In genomic region chr6:95866732-95867131, GRCh38 we compare ENCODE assay signal across 10 cellular contexts.
A peak's percentile ranks its signal among the peaks of the same experiment; 100 is the strongest.
DNase-seq lines count a peak whose midpoint lies in the region; ATAC-seq and TF ChIP-seq lines count a peak whose summit lies in the region.
"Had no signal": no experiment of that assay in that cellular context is flagged by ENCODE, and none has a peak within 500 bp of the region (broad histone marks: within the 10 kb centered on the region; RNA-seq: fewer than 3 reads in every experiment).

No MANE protein-coding gene starts in this region.

- no peak overlapping the region for H3K4me3 Mint-ChIP-seq in nephron
- no peak overlapping the region for H3K4me3 Mint-ChIP-seq in stimulated activated naive CD8-positive, alpha-beta T cell treated with anti-CD3 and anti-CD28 coated beads, Interleukin-15, amount 100 ng/mL, for 72 hours
- H3K4me3 Mint-ChIP-seq: T-helper 17 cell had no signal

- H3K27me3 Mint-ChIP-seq in nephron (ENCODE audit: low read depth) = peaks cover 4% of the 10 kb centered on the region
- H3K27me3 Mint-ChIP-seq in stimulated activated naive CD8-positive, alpha-beta T cell treated with anti-CD3 and anti-CD28 coated beads, Interleukin-15, amount 100 ng/mL, for 72 hours = peaks cover 9% of the 10 kb centered on the region

- peak; percentile 33 to 57 (median 50) for TF ChIP-seq CTCF in nephron (IDR thresholded peaks at IDR 0.05; ENCODE audit: unreplicated experiment in 3 of 3)

- H3K27ac Mint-ChIP-seq in nephron = no peak overlapping the region
- no peak overlapping the region for H3K27ac Mint-ChIP-seq in stimulated activated naive CD8-positive, alpha-beta T cell treated with anti-CD3 and anti-CD28 coated beads, Interleukin-15, amount 100 ng/mL, for 72 hours
- H3K27ac Mint-ChIP-seq: T-helper 17 cell had no signal

- H3K9me3 Mint-ChIP-seq in nephron = no peaks in the 10 kb centered on the region
- no peaks in the 10 kb centered on the region for H3K9me3 Mint-ChIP-seq in stimulated activated naive CD8-positive, alpha-beta T cell treated with anti-CD3 and anti-CD28 coated beads, Interleukin-15, amount 100 ng/mL, for 72 hours

- peak; percentile 14 for DNase-seq in Jurkat, Clone E6-1 (ENCODE audit: low read depth, low spot score)
- DNase-seq in UCSD-AML1 (lab: John Stamatoyannopoulos, UW; ENCODE audit: unreplicated experiment) (peak; percentile 7), NCI-H510A (lab: John Stamatoyannopoulos, UW) (no peak), hepatic stellate cell (ENCODE audit: low spot score) (no peak)
- DNase-seq in stimulated activated naive CD8-positive, alpha-beta T cell treated with anti-CD3 and anti-CD28 coated beads, Interleukin-15, amount 100 ng/mL, for 72 hours = no peak
- DNase-seq in stimulated activated naive CD4-positive, alpha-beta T cell (lab: John Stamatoyannopoulos, UW) = no peak
- DNase-seq: GOT3, T-helper 17 cell had no signal

- H3K4me3 ChIP-seq in Jurkat, Clone E6-1 (ENCODE audit: low read length) = no peak overlapping the region

- no peaks in the 10 kb centered on the region for H3K4me1 Mint-ChIP-seq in nephron
- no peaks in the 10 kb centered on the region for H3K4me1 Mint-ChIP-seq in stimulated activated naive CD8-positive, alpha-beta T cell treated with anti-CD3 and anti-CD28 coated beads, Interleukin-15, amount 100 ng/mL, for 72 hours
- H3K4me1 Mint-ChIP-seq: T-helper 17 cell had no signal

- ATAC-seq in GM18907 (IDR thresholded peaks at IDR 0.05; ENCODE audit: unreplicated experiment) = peak; percentile 71
- ATAC-seq in stimulated activated naive CD8-positive, alpha-beta T cell treated with anti-CD3 and anti-CD28 coated beads, Interleukin-15, amount 100 ng/mL, for 72 hours = no peak
- ATAC-seq: T-helper 17 cell had no signal

- H3K36me3 Mint-ChIP-seq in nephron (ENCODE audit: low read depth) = no peaks in the 10 kb centered on the region

Comparison
In these comparisons a context has a peak if more than half of its experiments do, and no peak if none do; other contexts are left out.
1. DNase-seq: peak in Jurkat, Clone E6-1 (single experiment) and UCSD-AML1 (single experiment); none in NCI-H510A (single experiment), stimulated activated naive CD8-positive, alpha-beta T cell treated with anti-CD3 and anti-CD28 coated beads, Interleukin-15, amount 100 ng/mL, for 72 hours (0 of 2), hepatic stellate cell (single experiment) and stimulated activated naive CD4-positive, alpha-beta T cell (0 of 6).